ENCODE assay signal across 14 cellular contexts in the genomic region with DNA sequence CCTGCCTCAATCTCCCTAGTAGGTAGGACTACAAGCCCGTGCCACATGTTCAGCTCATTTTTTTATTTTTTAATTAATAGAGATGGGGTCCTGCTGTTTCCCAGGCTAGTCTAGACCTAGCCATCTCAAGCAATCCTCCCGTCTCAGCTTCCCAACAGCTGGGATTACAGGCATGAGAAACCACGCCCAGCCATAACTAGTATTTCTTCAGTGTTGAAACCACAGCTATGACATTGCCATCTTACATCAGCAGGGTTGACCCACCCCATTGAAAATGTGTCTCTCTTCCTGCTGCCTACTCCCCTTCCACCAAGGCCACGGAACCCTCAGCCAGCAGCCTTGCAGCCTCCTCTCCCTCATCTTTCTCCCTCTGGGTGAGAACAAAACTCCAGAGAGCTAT.
DNase-seq lines count a peak whose midpoint lies in the region; ATAC-seq, FAIRE-seq and TF ChIP-seq lines count a peak whose summit lies in the region.
"Had no signal": no experiment of that assay in that cellular context is flagged by ENCODE, and none has a peak within 500 bp of the region (broad histone marks: within the 10 kb centered on the region; RNA-seq: fewer than 3 reads in every experiment).

No MANE protein-coding gene starts in this region.

- no peak overlapping the region for H3K4me3 ChIP-seq in keratinocyte (ENCODE audit: control insufficient read depth in 2 of 3, extremely low read depth in 1 of 3, insufficient read depth in 2 of 3, low read depth in 1 of 3, low read length in 3 of 3)
- H3K4me3 ChIP-seq: body of pancreas had no signal

- H3K79me2 ChIP-seq in keratinocyte (ENCODE audit: control insufficient read depth, insufficient read depth, low read length) = peaks cover 6% of the 10 kb centered on the region

- no peak for ATAC-seq in GM21717 (IDR thresholded peaks at IDR 0.05; ENCODE audit: unreplicated experiment)
- ATAC-seq: body of pancreas had no signal

- peaks cover 51% of the 10 kb centered on the region for H3K4me1 ChIP-seq in keratinocyte (ENCODE audit: control insufficient read depth, extremely low read depth, insufficient read depth, low read length)

- peak overlapping the region; percentile 84 for H3K27ac ChIP-seq in keratinocyte (ENCODE audit: control insufficient read depth, insufficient read depth, low read length)
- H3K27ac ChIP-seq: body of pancreas had no signal

- H3K36me3 Mint-ChIP-seq in CD14-positive monocyte = peaks cover 63 to 75% of the 10 kb centered on the region in 2 donors

- no peaks in the 10 kb centered on the region for H3K9me1 ChIP-seq in keratinocyte (ENCODE audit: control insufficient read depth, extremely low read depth, insufficient read depth, low read length)

- DNase-seq in CD14-positive monocyte (ENCODE audit: low spot score) = no peak
- peak; percentile 37 for DNase-seq in HT1080 (ENCODE audit: low read depth)
- DNase-seq in astrocyte of the hippocampus (ENCODE audit: low read depth, low spot score) = peak; percentile 53
- peak; percentile 38 for DNase-seq in keratinocyte (ENCODE audit: low read depth, low spot score)
- DNase-seq in SHP77 (lab: John Stamatoyannopoulos, UW) = no peak
- no peak for DNase-seq in NCI-H345 (lab: John Stamatoyannopoulos, UW)
- no peak for DNase-seq in stimulated activated naive CD4-positive, alpha-beta T cell treated with Interleukin-2 at 50 U/mL for 16 hours (lab: John Stamatoyannopoulos, UW)
- DNase-seq: body of pancreas; CD8-positive, alpha-beta memory T cell; NCI-H1417 treated with DMSO at 0.1 percent for 48 hours; NCI-H524; SHP77 treated with DMSO at 0.1 percent for 48 hours had no signal

- peaks cover 4% of the 10 kb centered on the region in 2 experiments for H3K36me3 ChIP-seq in keratinocyte (ENCODE audit: control insufficient read depth in 2 of 2, extremely low read depth in 1 of 2, insufficient read depth in 2 of 2, low read length in 2 of 2)

- H2AFZ ChIP-seq in keratinocyte (ENCODE audit: control insufficient read depth, low read length) = no peak overlapping the region

- dilution Hi-C loops in keratinocyte (cut with MboI; ENCODE audit: extremely low pct_ligation_motif_present, low sequenced_read_pairs) = no loop called here

- intact Hi-C loops in CD14-positive monocyte (cut with micrococcal nuclease) = no loop called here

- H3K4me3 Mint-ChIP-seq in CD14-positive monocyte = peak overlapping the region; percentile 4 to 49
- H3K4me3 Mint-ChIP-seq: CD8-positive, alpha-beta memory T cell had no signal

- H3K9me3 ChIP-seq in keratinocyte (ENCODE audit: control insufficient read depth, low read depth, low read length) = no peaks in the 10 kb centered on the region
- H3K9me3 ChIP-seq: body of pancreas had no signal

- TF ChIP-seq CTCF in CD14-positive monocyte (IDR thresholded peaks at IDR 0.05) = no peak
- TF ChIP-seq CTCF in keratinocyte (optimal IDR thresholded peaks at IDR 0.05 in 1 of 3, IDR thresholded peaks at IDR 0.05 in 1 of 3, conservative IDR thresholded peaks at IDR 0.05 in 1 of 3; ENCODE audit: extremely low read depth in 1 of 3, insufficient read depth in 2 of 3, low read length in 3 of 3) = no peak

- peak overlapping the region; percentile 7 for H3K9ac ChIP-seq in keratinocyte (ENCODE audit: control insufficient read depth, extremely low read depth, insufficient read depth, low read length)

- FAIRE-seq in keratinocyte (lab: Jason Lieb, UNC) = peak; percentile 49
- FAIRE-seq: endothelial cell of umbilical vein had no signal

- peaks cover 7% of the 10 kb centered on the region for H4K20me1 ChIP-seq in keratinocyte (ENCODE audit: control insufficient read depth, extremely low read depth, insufficient read depth, low read length)

- peak overlapping the region; percentile 53 for H3K4me2 ChIP-seq in keratinocyte (ENCODE audit: control insufficient read depth, extremely low read depth, insufficient read depth, low read depth, low read length)

- H3K27me3 Mint-ChIP-seq in CD14-positive monocyte (ENCODE audit: low read depth in 3 of 3) = peaks cover 0 to 2% (median 0%) of the 10 kb centered on the region in 3 donors
- H3K27me3 Mint-ChIP-seq: CD8-positive, alpha-beta memory T cell had no signal

- H3K27me3 ChIP-seq in keratinocyte (ENCODE audit: control insufficient read depth, extremely low read depth, insufficient read depth, low read length) = no peaks in the 10 kb centered on the region
- H3K27me3 ChIP-seq: body of pancreas had no signal

- H3K9me3 Mint-ChIP-seq in CD14-positive monocyte = peaks cover 0 to 5% (median 0%) of the 10 kb centered on the region in 7 donors

- H3K4me1 Mint-ChIP-seq in CD14-positive monocyte = peaks cover 17% of the 10 kb centered on the region

- H3K27ac Mint-ChIP-seq in CD14-positive monocyte = peak overlapping the region; percentile 20 to 81 (median 67)

Comparison
In these comparisons a context has a peak if more than half of its experiments do, and no peak if none do; other contexts are left out.
1. DNase-seq: peak in HT1080 (single experiment), astrocyte of the hippocampus (single experiment) and keratinocyte (single experiment); none in CD14-positive monocyte (single experiment), SHP77 (0 of 2), NCI-H345 (single experiment) and stimulated activated naive CD4-positive, alpha-beta T cell treated with Interleukin-2 at 50 U/mL for 16 hours (single experiment).